Comparison of ENCODE assay signal across 17 cellular contexts in genomic region chr1:68777850-68778249, GRCh38.
DNase-seq lines count a peak whose midpoint lies in the region; ATAC-seq, FAIRE-seq and TF ChIP-seq lines count a peak whose summit lies in the region.
"Had no signal": no experiment of that assay in that cellular context is flagged by ENCODE, and none has a peak within 500 bp of the region (broad histone marks: within the 10 kb centered on the region; RNA-seq: fewer than 3 reads in every experiment).

No MANE protein-coding gene starts in this region.

- peaks cover 5% of the 10 kb centered on the region for H3K36me3 Mint-ChIP-seq in activated CD8-positive, alpha-beta memory T cell treated with anti-CD3 and anti-CD28 coated beads, Interleukin-2, amount 10 ng/mL, durations not matched to agents 7 days and 5 days
- no peaks in the 10 kb centered on the region for H3K36me3 Mint-ChIP-seq in stimulated activated effector memory CD8-positive, alpha-beta T cell treated with anti-CD3 and anti-CD28 coated beads, Interleukin-12 subunit alpha, Interleukin-12 subunit beta, amount 100 ng/mL, for 72 hours
- H3K36me3 Mint-ChIP-seq: CD4-positive, CD25-positive, alpha-beta regulatory T cell had no signal

- CTCF ChIA-PET in activated CD8-positive, alpha-beta memory T cell treated with anti-CD3 and anti-CD28 coated beads, Interleukin-2, amount 10 ng/mL, durations not matched to agents 7 days and 5 days (lab: Charles Lee), result no interaction called here

- no peak for TF ChIP-seq POLR2A in sigmoid colon (IDR thresholded peaks at IDR 0.05)

- peaks cover 0 to 18% (median 14%) of the 10 kb centered on the region in 4 donors for H3K4me1 ChIP-seq in sigmoid colon
- H3K4me1 ChIP-seq: BLaER1 had no signal

- H3K9me3 Mint-ChIP-seq in activated CD8-positive, alpha-beta memory T cell treated with anti-CD3 and anti-CD28 coated beads, Interleukin-2, amount 10 ng/mL, durations not matched to agents 7 days and 5 days (ENCODE audit: low read depth), result peaks cover 8% of the 10 kb centered on the region
- H3K9me3 Mint-ChIP-seq in stimulated activated effector memory CD8-positive, alpha-beta T cell treated with anti-CD3 and anti-CD28 coated beads, Interleukin-12 subunit alpha, Interleukin-12 subunit beta, amount 100 ng/mL, for 72 hours, result peaks cover 20% of the 10 kb centered on the region

- DNase-seq in activated CD8-positive, alpha-beta memory T cell treated with anti-CD3 and anti-CD28 coated beads, Interleukin-2, amount 10 ng/mL, durations not matched to agents 7 days and 5 days, result no peak
- DNase-seq in activated CD8-positive, alpha-beta memory T cell treated with anti-CD3 and anti-CD28 coated beads for 24 hours, result no peak
- peak; percentile 18 for DNase-seq in GF-D8 (lab: John Stamatoyannopoulos, UW)
- DNase-seq in UCSD-AML1 (lab: John Stamatoyannopoulos, UW; ENCODE audit: unreplicated experiment), result peak; percentile 15
- DNase-seq in sigmoid colon, result no peak
- DNase-seq in urothelium cell line (ENCODE audit: low spot score), result no peak
- no peak for DNase-seq in stimulated activated effector memory CD8-positive, alpha-beta T cell treated with anti-CD3 and anti-CD28 coated beads, Interleukin-12 subunit alpha, Interleukin-12 subunit beta, amount 100 ng/mL, for 72 hours (ENCODE audit: low spot score in 2 of 2)
- DNase-seq: 8988T, AML-193, Calu3, DMS 273 treated with DMSO at 0.1 percent for 48 hours, GM23248, H7 had no signal

- peaks cover 6% of the 10 kb centered on the region for H3K4me1 Mint-ChIP-seq in activated CD8-positive, alpha-beta memory T cell treated with anti-CD3 and anti-CD28 coated beads, Interleukin-2, amount 10 ng/mL, durations not matched to agents 7 days and 5 days
- no peaks in the 10 kb centered on the region for H3K4me1 Mint-ChIP-seq in stimulated activated effector memory CD8-positive, alpha-beta T cell treated with anti-CD3 and anti-CD28 coated beads, Interleukin-12 subunit alpha, Interleukin-12 subunit beta, amount 100 ng/mL, for 72 hours
- H3K4me1 Mint-ChIP-seq: CD4-positive, CD25-positive, alpha-beta regulatory T cell had no signal

- FAIRE-seq in urothelium cell line (lab: Jason Lieb, UNC), result no peak
- FAIRE-seq: GM12878, GM18507 had no signal

- peaks cover 0 to 5% (median 0%) of the 10 kb centered on the region in 4 donors for H3K9me3 ChIP-seq in sigmoid colon

- peak overlapping the region; percentile 11 for H3K27ac Mint-ChIP-seq in activated CD8-positive, alpha-beta memory T cell treated with anti-CD3 and anti-CD28 coated beads, Interleukin-2, amount 10 ng/mL, durations not matched to agents 7 days and 5 days
- H3K27ac Mint-ChIP-seq in stimulated activated effector memory CD8-positive, alpha-beta T cell treated with anti-CD3 and anti-CD28 coated beads, Interleukin-12 subunit alpha, Interleukin-12 subunit beta, amount 100 ng/mL, for 72 hours, result no peak overlapping the region
- H3K27ac Mint-ChIP-seq: CD4-positive, CD25-positive, alpha-beta regulatory T cell had no signal

- no peaks in the 10 kb centered on the region for H3K27me3 ChIP-seq in sigmoid colon
- H3K27me3 ChIP-seq: BLaER1 had no signal

- intact Hi-C loops in sigmoid colon (cut with DNase I), result no loop called here

- peak overlapping the region in 3 of 4 donors; percentile 18 to 51 (median 47) for H3K27ac ChIP-seq in sigmoid colon
- H3K27ac ChIP-seq: BLaER1, GM23248 had no signal

- H3K27me3 Mint-ChIP-seq in activated CD8-positive, alpha-beta memory T cell treated with anti-CD3 and anti-CD28 coated beads, Interleukin-2, amount 10 ng/mL, durations not matched to agents 7 days and 5 days, result no peaks in the 10 kb centered on the region
- H3K27me3 Mint-ChIP-seq: CD4-positive, CD25-positive, alpha-beta regulatory T cell had no signal

- TF ChIP-seq EP300 in sigmoid colon (IDR thresholded peaks at IDR 0.05), result no peak

- no peaks in the 10 kb centered on the region for H3K36me3 ChIP-seq in sigmoid colon
- H3K36me3 ChIP-seq: BLaER1 had no signal

- H3K4me3 ChIP-seq in sigmoid colon, result no peak overlapping the region
- H3K4me3 ChIP-seq: BLaER1, GM12878, GM23248 had no signal

- WGBS in sigmoid colon, 2 donors, result 38 to 73% methylated on average over 3 of the region's 3 CpGs

- H3K4me3 Mint-ChIP-seq in activated CD8-positive, alpha-beta memory T cell treated with anti-CD3 and anti-CD28 coated beads, Interleukin-2, amount 10 ng/mL, durations not matched to agents 7 days and 5 days, result no peak overlapping the region
- H3K4me3 Mint-ChIP-seq in stimulated activated effector memory CD8-positive, alpha-beta T cell treated with anti-CD3 and anti-CD28 coated beads, Interleukin-12 subunit alpha, Interleukin-12 subunit beta, amount 100 ng/mL, for 72 hours, result no peak overlapping the region
- H3K4me3 Mint-ChIP-seq: CD4-positive, CD25-positive, alpha-beta regulatory T cell had no signal

- no peak for ATAC-seq in activated CD8-positive, alpha-beta memory T cell treated with anti-CD3 and anti-CD28 coated beads, Interleukin-2, amount 10 ng/mL, durations not matched to agents 7 days and 5 days
- ATAC-seq in stimulated activated effector memory CD8-positive, alpha-beta T cell treated with anti-CD3 and anti-CD28 coated beads, Interleukin-12 subunit alpha, Interleukin-12 subunit beta, amount 100 ng/mL, for 72 hours, result no peak
- ATAC-seq: GM12878 had no signal

- no peak for TF ChIP-seq CTCF in sigmoid colon (IDR thresholded peaks at IDR 0.05)

Comparison
In these comparisons a context has a peak if more than half of its experiments do, and no peak if none do; other contexts are left out.
1. DNase-seq: peak in GF-D8 (single experiment) and UCSD-AML1 (single experiment); none in activated CD8-positive, alpha-beta memory T cell treated with anti-CD3 and anti-CD28 coated beads, Interleukin-2, amount 10 ng/mL, durations not matched to agents 7 days and 5 days (single experiment), activated CD8-positive, alpha-beta memory T cell treated with anti-CD3 and anti-CD28 coated beads for 24 hours (single experiment), sigmoid colon (single experiment), urothelium cell line (single experiment) and stimulated activated effector memory CD8-positive, alpha-beta T cell treated with anti-CD3 and anti-CD28 coated beads, Interleukin-12 subunit alpha, Interleukin-12 subunit beta, amount 100 ng/mL, for 72 hours (0 of 2).